8 cellular contexts compared by ENCODE assay signal in genomic region chr22:45548991-45549736, GRCh38. TPM values are rescaled to one million over a fixed set of nuclear protein-coding genes. Genes with fewer than 3 reads are reported as not detected.
DNase-seq lines count a peak whose midpoint lies in the region; ATAC-seq and TF ChIP-seq lines count a peak whose summit lies in the region.

No MANE protein-coding gene starts in this region.

- peaks cover 0 to 59% (median 30%) of the 10 kb centered on the region in 12 donors for H3K4me1 ChIP-seq in heart left ventricle

- TF ChIP-seq POLR2A in heart left ventricle (IDR thresholded peaks at IDR 0.05): no peak

- H3K27ac ChIP-seq in RWPE1: peak overlapping the region; percentile 66
- H3K27ac ChIP-seq in heart left ventricle: peak overlapping the region in 8 of 12 donors; percentile 5 to 86 (median 54)
- H3K27ac ChIP-seq in skin epidermis: peak overlapping the region in 19 of 21 experiments; percentile 53 to 92 (median 80)

- peaks cover 0 to 39% (median 0%) of the 10 kb centered on the region in 9 donors for H3K36me3 ChIP-seq in heart left ventricle

- WGBS in heart left ventricle, 4 donors: 61 to 74% (median 69%) methylated on average over 16 to 17 of the region's 17 CpGs

- H3K9me3 ChIP-seq in heart left ventricle: no peaks in the 10 kb centered on the region

- H3K4me1 Mint-ChIP-seq in glutamatergic neuron (ENCODE audit: low read depth, unreplicated experiment): peaks cover 12% of the 10 kb centered on the region

- CTCF ChIA-PET in RWPE1 (lab: Yijun Ruan, JAX): interaction anchor here (0.6 to 0.7 kb wide), 2 partner anchors 12 to 149 kb away, joined by 3 read pairs; no protein-coding TSS in a partner anchor

- H3K27ac Mint-ChIP-seq in glutamatergic neuron (ENCODE audit: unreplicated experiment): no peak overlapping the region

- H3K4me3 Mint-ChIP-seq in glutamatergic neuron (ENCODE audit: unreplicated experiment): no peak overlapping the region

- DNase-seq in GM12864 (ENCODE audit: low read depth) (no peak), RWPE1 (ENCODE audit: low spot score) (peak; percentile 48), heart left ventricle (peak in 1 of 5 donors; percentile 52), glutamatergic neuron (no peak)
- no peak for DNase-seq in activated CD4-positive, alpha-beta T cell treated with anti-CD3 and anti-CD28 coated beads, Interleukin-2, amount 50 U/mL, for 48 hours

- ATAC-seq in heart left ventricle (peak; percentile 29 to 60 (median 32)), HG03097 (IDR thresholded peaks at IDR 0.05; ENCODE audit: low FRiP score, unreplicated experiment) (no peak), HG03520 (IDR thresholded peaks at IDR 0.05; ENCODE audit: unreplicated experiment) (no peak)

- H3K4me3 ChIP-seq in GM12864 (ENCODE audit: low read depth, low read length): no peak overlapping the region
- H3K4me3 ChIP-seq in heart left ventricle: no peak overlapping the region
- H3K4me3 ChIP-seq in skin epidermis: no peak overlapping the region

- intact Hi-C loops in heart left ventricle (cut with DNase I): no loop called here

- no peaks in the 10 kb centered on the region for H3K27me3 ChIP-seq in heart left ventricle

- H3K27me3 Mint-ChIP-seq in glutamatergic neuron (ENCODE audit: unreplicated experiment): peaks cover 6% of the 10 kb centered on the region

- peaks cover 6% of the 10 kb centered on the region for H3K9me3 Mint-ChIP-seq in glutamatergic neuron (ENCODE audit: unreplicated experiment)

- TF ChIP-seq CTCF in GM12864 (IDR thresholded peaks at IDR 0.05; ENCODE audit: low read depth, low read length, missing control alignments): peak; percentile 7
- TF ChIP-seq CTCF in RWPE1 (conservative IDR thresholded peaks at IDR 0.05; ENCODE audit: low read depth): no peak
- TF ChIP-seq CTCF in heart left ventricle (IDR thresholded peaks at IDR 0.05): peak in 1 of 12 donors; percentile 28
- TF ChIP-seq CTCF in glutamatergic neuron (IDR thresholded peaks at IDR 0.05; ENCODE audit: partially characterized antibody, unreplicated experiment): no peak

- POLR2A ChIA-PET in RWPE1 (lab: Yijun Ruan, JAX; ENCODE audit: low non-redundant PET): no interaction called here

- no peaks in the 10 kb centered on the region for H3K36me3 Mint-ChIP-seq in glutamatergic neuron (ENCODE audit: unreplicated experiment)

RNA-seq across cellular contexts. Expression of gene FBLN1, which starts 46.5 kb away (rescaled TPM):
- total RNA-seq in heart left ventricle: 100 to 1,000 TPM in 1 of 9 donors, 10 to 100 TPM in 8; 30.0 to 239 (median 50.3) TPM
- polyA plus RNA-seq in heart left ventricle: 10 to 100 TPM; 22.4 to 36.8 TPM
- 184 TPM for total RNA-seq in glutamatergic neuron (ENCODE audit: unreplicated experiment)

Comparison
In these comparisons a context has a peak if more than half of its experiments do, and no peak if none do; other contexts are left out.
1. ATAC-seq: peak in heart left ventricle (4 of 4); none in HG03097 (single experiment) and HG03520 (single experiment).
2. Peak in every context shown above with its lines, with median percentiles within 50 percentile points of each other: H3K27ac ChIP-seq.